In genomic region chr11:121648306-121648705, GRCh38 we compare ENCODE assay signal across 18 cellular contexts.
DNase-seq lines count a peak whose midpoint lies in the region; ATAC-seq and TF ChIP-seq lines count a peak whose summit lies in the region.
"Had no signal": no experiment of that assay in that cellular context is flagged by ENCODE, and none has a peak within 500 bp of the region (broad histone marks: within the 10 kb centered on the region; RNA-seq: fewer than 3 reads in every experiment).

No MANE protein-coding gene starts in this region.

- H3K36me3 Mint-ChIP-seq in chondrocyte (ENCODE audit: low read depth) = no peaks in the 10 kb centered on the region
- H3K36me3 Mint-ChIP-seq: IgD-negative memory B cell had no signal

- DNase-seq in 8988T (peak; percentile 28), HCT116 (ENCODE audit: low read depth, low spot score) (no peak), chondrocyte (ENCODE audit: low spot score) (no peak), iPS-NIHi11 (ENCODE audit: low spot score) (peak; percentile 42), GOT3 (lab: John Stamatoyannopoulos, UW) (no peak), NCI-H345 (lab: John Stamatoyannopoulos, UW) (no peak), mucosa of descending colon (no peak)
- no peak for DNase-seq in central memory CD4-positive, alpha-beta T cell
- DNase-seq: CD8-positive, alpha-beta memory T cell; DMS79; NCI-H1105 treated with DMSO at 0.1 percent for 48 hours; NCI-H187; NCI-H446; NCI-H69; NK-92 treated with Interleukin-12 subunit alpha and Interleukin-12 subunit beta, amount 100 ng/mL, for 24 hours; SHP77 treated with DMSO at 0.1 percent for 48 hours had no signal

- H3K27ac Mint-ChIP-seq in chondrocyte (ENCODE audit: unreplicated experiment) = no peak overlapping the region
- H3K27ac Mint-ChIP-seq: IgD-negative memory B cell had no signal

- H3K36me3 ChIP-seq in HCT116 (ENCODE audit: control insufficient read depth in 1 of 2, insufficient read depth in 2 of 2, low read length in 2 of 2) (no peaks in the 10 kb centered on the region), mucosa of descending colon (ENCODE audit: low read depth) (no peaks in the 10 kb centered on the region)
- H3K36me3 ChIP-seq: BLaER1 treated with 17β-estradiol and CSF1 and Interleukin-3, amounts not matched to agents 10 nM and 100 nM had no signal

- H3K4me1 ChIP-seq in HCT116 (ENCODE audit: control insufficient read depth in 1 of 2, insufficient read depth in 2 of 2, low read length in 2 of 2) (peaks cover 0 to 9% of the 10 kb centered on the region in 2 experiments; a peak in 1 of 4 replicates), mucosa of descending colon (ENCODE audit: low read depth) (no peaks in the 10 kb centered on the region)
- H3K4me1 ChIP-seq: BLaER1 treated with 17β-estradiol and CSF1 and Interleukin-3, amounts not matched to agents 10 nM and 100 nM had no signal

- CTCF ChIA-PET in HCT116 (lab: Charles Lee) = interaction anchor here (2.6 kb wide), 1 partner anchor 857 kb away, joined by 5 read pairs; no protein-coding TSS in a partner anchor

- TF ChIP-seq POLR2A in HCT116 (IDR thresholded peaks at IDR 0.05; ENCODE audit: borderline replicate concordance, extremely low read depth, insufficient read depth, insufficient read length) = no peak

- H3K4me2 ChIP-seq in HCT116 (ENCODE audit: low read length) = no peak overlapping the region
- H3K4me2 ChIP-seq: BLaER1 treated with 17β-estradiol and CSF1 and Interleukin-3, amounts not matched to agents 10 nM and 100 nM had no signal

- H3K9me3 ChIP-seq in HCT116 (ENCODE audit: control insufficient read depth in 1 of 2, insufficient read depth in 1 of 2, low read depth in 1 of 2, low read length in 2 of 2) (no peaks in the 10 kb centered on the region), mucosa of descending colon (no peaks in the 10 kb centered on the region)
- H3K9me3 ChIP-seq: BLaER1 treated with 17β-estradiol and CSF1 and Interleukin-3, amounts not matched to agents 10 nM and 100 nM had no signal

- peak in 2 of 3 experiments; percentile 32 to 37; a peak in 4 of 6 replicates for TF ChIP-seq CTCF in HCT116 (IDR thresholded peaks at IDR 0.05 in 2 of 3, conservative IDR thresholded peaks at IDR 0.05 in 1 of 3; ENCODE audit: borderline replicate concordance in 1 of 3, insufficient read depth in 1 of 3, low read depth in 2 of 3, low read length in 2 of 3)
- TF ChIP-seq CTCF in chondrocyte (IDR thresholded peaks at IDR 0.05) = peak; percentile 9
- no peak for TF ChIP-seq CTCF in mucosa of descending colon (IDR thresholded peaks at IDR 0.05)

- ATAC-seq in HCT116 (peak; percentile 55; the same call in 1 of the 2 replicates), mucosa of descending colon (no peak)

- no peak overlapping the region for H3K9ac ChIP-seq in HCT116 (ENCODE audit: low read length)
- H3K9ac ChIP-seq: BLaER1 treated with 17β-estradiol and CSF1 and Interleukin-3, amounts not matched to agents 10 nM and 100 nM had no signal

- no peaks in the 10 kb centered on the region for H3K9me2 ChIP-seq in HCT116 (ENCODE audit: insufficient read depth)

- intact Hi-C loops in HCT116 (cut with micrococcal nuclease) (no loop called here), mucosa of descending colon (cut with DNase I, micrococcal nuclease) (no loop called here)

- H4K20me1 ChIP-seq in HCT116 (ENCODE audit: insufficient read depth) = no peaks in the 10 kb centered on the region
- H4K20me1 ChIP-seq: BLaER1 treated with 17β-estradiol and CSF1 and Interleukin-3, amounts not matched to agents 10 nM and 100 nM had no signal

- H3K27me3 Mint-ChIP-seq in chondrocyte (ENCODE audit: low read depth) = peaks cover 13% of the 10 kb centered on the region
- H3K27me3 Mint-ChIP-seq: CD8-positive, alpha-beta memory T cell had no signal

- H3K4me3 ChIP-seq in HCT116 (replicated peaks in 1 of 2; ENCODE audit: low read depth in 1 of 2, low read length in 2 of 2) (no peak overlapping the region), mucosa of descending colon (no peak overlapping the region)
- H3K4me3 ChIP-seq: BLaER1 treated with 17β-estradiol and CSF1 and Interleukin-3, amounts not matched to agents 10 nM and 100 nM had no signal

- no peak overlapping the region for H2AFZ ChIP-seq in HCT116 (ENCODE audit: low read depth, low read length, poor library complexity, severe bottlenecking)

- POLR2A ChIA-PET in HCT116 (lab: Charles Lee) = no interaction called here

- no peak overlapping the region for H3K27ac ChIP-seq in HCT116 (ENCODE audit: low read depth, low read length)
- H3K27ac ChIP-seq: BLaER1 treated with 17β-estradiol and CSF1 and Interleukin-3, amounts not matched to agents 10 nM and 100 nM had no signal

- H3K79me2 ChIP-seq in HCT116 (ENCODE audit: insufficient read depth, low read length) = no peaks in the 10 kb centered on the region

- RAD21 ChIA-PET in HCT116 (lab: Charles Lee; ENCODE audit: low non-redundant PET in 1 of 2, low total read pairs in 2 of 2, uncharacterized antibody in 2 of 2, unreplicated experiment in 2 of 2) = no interaction called here

- no peak overlapping the region for H3K4me3 Mint-ChIP-seq in chondrocyte (ENCODE audit: unreplicated experiment)
- H3K4me3 Mint-ChIP-seq: IgD-negative memory B cell had no signal

- no peak for TF ChIP-seq RAD21 in HCT116 (IDR thresholded peaks at IDR 0.05; ENCODE audit: low read depth)

- H3K9me3 Mint-ChIP-seq in chondrocyte (ENCODE audit: low read depth) = no peaks in the 10 kb centered on the region
- H3K9me3 Mint-ChIP-seq: CD8-positive, alpha-beta memory T cell; IgD-negative memory B cell had no signal

- no peaks in the 10 kb centered on the region for H3K27me3 ChIP-seq in HCT116 (ENCODE audit: insufficient read depth, low read length)
- H3K27me3 ChIP-seq: BLaER1 treated with 17β-estradiol and CSF1 and Interleukin-3, amounts not matched to agents 10 nM and 100 nM had no signal

- H3K4me1 Mint-ChIP-seq in chondrocyte (ENCODE audit: low read depth) = no peaks in the 10 kb centered on the region

- BruUV-seq in HCT116 (replicated peaks; lab: Mats Ljungman, UMichigan) = no TSS peak

TF ChIP-seq in HCT116, 20 proteins besides CTCF, POLR2A, EP300 and RAD21:
- TF ChIP-seq FOSL1 (IDR thresholded peaks at IDR 0.05; ENCODE audit: low read depth) (no peak), YY1 (IDR thresholded peaks at IDR 0.05; ENCODE audit: extremely low read depth, insufficient replicate concordance, low read depth, low read length) (no peak), CEBPB (IDR thresholded peaks at IDR 0.05; ENCODE audit: low read depth) (no peak), EGR1 (IDR thresholded peaks at IDR 0.05; ENCODE audit: low read depth) (no peak)

Comparison
In these comparisons a context has a peak if more than half of its experiments do, and no peak if none do; other contexts are left out.
1. DNase-seq: peak in 8988T (single experiment) and iPS-NIHi11 (single experiment); none in HCT116 (single experiment), chondrocyte (single experiment), GOT3 (single experiment), NCI-H345 (single experiment), central memory CD4-positive, alpha-beta T cell (single experiment) and mucosa of descending colon (0 of 3).